In genomic region chr12:108191086-108191485, GRCh38 we compare ENCODE assay signal across 10 cellular contexts.
"Had no signal": no experiment of that assay in that cellular context is flagged by ENCODE, and none has a peak within 500 bp of the region (broad histone marks: within the 10 kb centered on the region; RNA-seq: fewer than 3 reads in every experiment).

No MANE protein-coding gene starts in this region.

- H3K4me3 ChIP-seq: colonic mucosa, heart left ventricle, skin epidermis, transverse colon had no signal

- ATAC-seq: foreskin keratinocyte; naive thymus-derived CD4-positive, alpha-beta T cell had no signal

- H3K9me3 ChIP-seq: colonic mucosa, transverse colon had no signal

- H3K27ac Mint-ChIP-seq: naive thymus-derived CD4-positive, alpha-beta T cell had no signal

- H3K36me3 Mint-ChIP-seq: naive thymus-derived CD4-positive, alpha-beta T cell had no signal

- DNase-seq: colonic mucosa; dermis blood vessel endothelial cell; foreskin keratinocyte; naive thymus-derived CD4-positive, alpha-beta T cell; nephron progenitor cell; stimulated activated CD4-positive, alpha-beta T cell treated with anti-CD3 and anti-CD28 coated beads, Interleukin-12 subunit alpha, Interleukin-12 subunit beta, amount 100 ng/mL, for 4 hours; stimulated activated naive CD4-positive, alpha-beta T cell treated with Interleukin-2 at 50 U/mL for 16 hours; transverse colon had no signal

- H3K27ac ChIP-seq: colonic mucosa, foreskin keratinocyte, skin epidermis had no signal

- H3K36me3 ChIP-seq: colonic mucosa, heart left ventricle, transverse colon had no signal

- H3K9me3 Mint-ChIP-seq: nephron progenitor cell had no signal

- H3K4me3 Mint-ChIP-seq: naive thymus-derived CD4-positive, alpha-beta T cell had no signal

- H3K27me3 ChIP-seq: colonic mucosa, foreskin keratinocyte, transverse colon had no signal

- H3K4me1 ChIP-seq: colonic mucosa, foreskin keratinocyte had no signal
